8 cellular contexts compared by ENCODE assay signal in genomic region chr12:49188205-49188915, GRCh38. TPM values are rescaled to one million over a fixed set of nuclear protein-coding genes. Genes with fewer than 3 reads are reported as not detected.
A peak's percentile ranks its signal among the peaks of the same experiment; 100 is the strongest.
DNase-seq lines count a peak whose midpoint lies in the region; ATAC-seq and TF ChIP-seq lines count a peak whose summit lies in the region.

No MANE protein-coding gene starts in this region.

- H3K27me3 ChIP-seq in HUES64 (ENCODE audit: insufficient read depth, low read length) (no peaks in the 10 kb centered on the region), cardiac muscle cell (no peaks in the 10 kb centered on the region), tibial nerve (no peaks in the 10 kb centered on the region)

- H3K4me1 Mint-ChIP-seq in activated naive CD8-positive, alpha-beta T cell (ENCODE audit: low read depth): peaks cover 27% of the 10 kb centered on the region

- H3K4me3 ChIP-seq in HUES64 (ENCODE audit: low read length) (peak overlapping the region; percentile 89), SK-N-MC (peak overlapping the region; percentile 96), cardiac muscle cell (peak overlapping the region; percentile 87), tibial nerve (peak overlapping the region; percentile 63 to 100 (median 80))

- peak in 1 of 2 donors; percentile 39 for TF ChIP-seq POLR2A in tibial nerve (IDR thresholded peaks at IDR 0.05)

- peak overlapping the region; percentile 97 for H3K4me3 Mint-ChIP-seq in activated naive CD8-positive, alpha-beta T cell

- DNase-seq in DMS53 (lab: John Stamatoyannopoulos, UW) (peak; percentile 84), SK-N-MC (ENCODE audit: low read depth, low spot score) (no peak), cardiac muscle cell (ENCODE audit: low read depth in 1 of 2, low spot score in 1 of 2) (peak; percentile 66 to 84), pons (ENCODE audit: low spot score) (peak; percentile 72), tibial nerve (ENCODE audit: low spot score in 2 of 2) (peak; percentile 77 to 80)

- WGBS in HUES64: under 1% methylated on average over 52 of the region's 52 CpGs
- WGBS in tibial nerve, 2 donors: 1% methylated on average over 29 to 33 of the region's 52 CpGs

- peaks cover 2% of the 10 kb centered on the region for H3K36me3 Mint-ChIP-seq in activated naive CD8-positive, alpha-beta T cell

- no peaks in the 10 kb centered on the region for H3K27me3 Mint-ChIP-seq in activated naive CD8-positive, alpha-beta T cell

- H3K36me3 ChIP-seq in HUES64 (ENCODE audit: insufficient read depth, low read length): peaks cover 30% of the 10 kb centered on the region
- peaks cover 13% of the 10 kb centered on the region for H3K36me3 ChIP-seq in SK-N-MC (ENCODE audit: insufficient read depth, low read length)
- H3K36me3 ChIP-seq in cardiac muscle cell: peaks cover 10% of the 10 kb centered on the region
- H3K36me3 ChIP-seq in tibial nerve: peaks cover 0 to 30% (median 5%) of the 10 kb centered on the region in 3 donors

- H3K27ac Mint-ChIP-seq in activated naive CD8-positive, alpha-beta T cell: peak overlapping the region; percentile 95

- peak in 1 of 2 donors; percentile 48 for TF ChIP-seq EP300 in tibial nerve (IDR thresholded peaks at IDR 0.05)

- H3K27ac ChIP-seq in HUES64 (ENCODE audit: low read depth, low read length) (peak overlapping the region; percentile 81), SK-N-MC (peak overlapping the region; percentile 53; the same call in 1 of the 2 replicates), cardiac muscle cell (peak overlapping the region; percentile 67), tibial nerve (peak overlapping the region; percentile 94 to 100 (median 100))

- H3K4me1 ChIP-seq in HUES64 (ENCODE audit: insufficient read depth, low read length) (peaks cover 20% of the 10 kb centered on the region), cardiac muscle cell (ENCODE audit: low read depth) (no peaks in the 10 kb centered on the region), tibial nerve (peaks cover 0 to 51% (median 8%) of the 10 kb centered on the region in 4 donors)

- no peaks in the 10 kb centered on the region for H3K9me3 Mint-ChIP-seq in activated naive CD8-positive, alpha-beta T cell (ENCODE audit: low read depth)

- TF ChIP-seq CTCF in cardiac muscle cell (IDR thresholded peaks at IDR 0.05; ENCODE audit: low read depth, low read length) (no peak), tibial nerve (IDR thresholded peaks at IDR 0.05) (peak in 1 of 5 experiments; percentile 6)

- H3K9ac ChIP-seq in HUES64 (ENCODE audit: low read depth, low read length) (peak overlapping the region; percentile 86), SK-N-MC (ENCODE audit: insufficient read length) (peak overlapping the region; percentile 76)

- peak; percentile 45 for ATAC-seq in GM21447 (IDR thresholded peaks at IDR 0.05; ENCODE audit: unreplicated experiment)

- H3K9me3 ChIP-seq in HUES64 (ENCODE audit: insufficient read depth, low read depth, low read length) (no peaks in the 10 kb centered on the region), SK-N-MC (ENCODE audit: low read depth, low read length) (no peaks in the 10 kb centered on the region), cardiac muscle cell (ENCODE audit: low read depth) (no peaks in the 10 kb centered on the region), tibial nerve (no peaks in the 10 kb centered on the region)

RNA-seq across cellular contexts. Expression of gene TUBA1A, which starts 0.5 kb away (rescaled TPM):
- 521 TPM for polyA plus RNA-seq in HUES64 (2013, experiment 1 of 2)
- polyA plus RNA-seq in HUES64 (2013, experiment 2 of 2): 770 TPM
- total RNA-seq in cardiac muscle cell (509 and 1,042 TPM in 2 replicates), tibial nerve (100 to 1,000 TPM; 264 to 402 (median 307) TPM)
- 521 and 1,070 TPM in 2 replicates for polyA plus RNA-seq in cardiac muscle cell

RNA-seq across cellular contexts. Expression of gene TUBA1B, which starts 57.2 kb away (rescaled TPM):
- 2,373 TPM for polyA plus RNA-seq in HUES64 (2013, experiment 1 of 2)
- polyA plus RNA-seq in HUES64 (2013, experiment 2 of 2): 2,516 TPM
- total RNA-seq in cardiac muscle cell (1,511 and 2,134 TPM in 2 replicates), tibial nerve (100 to 1,000 TPM; 516 to 967 (median 709) TPM)
- 1,582 and 2,216 TPM in 2 replicates for polyA plus RNA-seq in cardiac muscle cell
